In genomic region chr10:84696610-84697009, GRCh38 we compare ENCODE assay signal across 23 cellular contexts.
"Had no signal": no experiment of that assay in that cellular context is flagged by ENCODE, and none has a peak within 500 bp of the region (broad histone marks: within the 10 kb centered on the region; RNA-seq: fewer than 3 reads in every experiment).

No MANE protein-coding gene starts in this region.

- H3K27me3 ChIP-seq: gastrocnemius medialis, stomach, tibial artery had no signal

- H3K4me1 ChIP-seq: gastrocnemius medialis, left ventricle myocardium inferior, stomach, tibial artery had no signal

- ATAC-seq: activated CD8-positive, alpha-beta T cell treated with anti-CD3 and anti-CD28 coated beads for 36 hours; activated naive CD8-positive, alpha-beta T cell treated with anti-CD3 and anti-CD28 coated beads, Interleukin-2, amount 50 U/mL, for 24 hours; activated T-cell treated with anti-CD3 and anti-CD28 coated beads, Interleukin-2, amount 50 U/mL, for 4 hours; activated T-helper 17 cell treated with anti-CD3 and anti-CD28 coated beads, Interleukin-2, amount 50 U/mL, for 72 hours; effector memory CD8-positive, alpha-beta T cell; gastrocnemius medialis; naive thymus-derived CD4-positive, alpha-beta T cell; right cardiac atrium; stimulated activated naive B cell treated with anti-CD40 and anti-IgM and Interleukin-4, amounts not matched to agents 10 μg/mL and 1 μg/mL and 100 μg/mL, for 72 hours had no signal

- H3K4me3 ChIP-seq: gastrocnemius medialis, left ventricle myocardium inferior, stomach, tibial artery had no signal

- DNase-seq: activated B cell treated with CpG ODN at 0.5 μM for 24 hours; activated CD4-positive, alpha-beta T cell treated with anti-CD3 and anti-CD28 coated beads, Interleukin-2, amount 50 U/mL, for 1 hour; activated CD8-positive, alpha-beta T cell treated with anti-CD3 and anti-CD28 coated beads for 36 hours; activated naive CD8-positive, alpha-beta T cell treated with anti-CD3 and anti-CD28 coated beads, Interleukin-2, amount 50 U/mL, for 24 hours; activated T-cell treated with anti-CD3 and anti-CD28 coated beads, Interleukin-2, amount 50 U/mL, for 4 hours; amygdala; caudate nucleus; cortex of kidney; effector memory CD8-positive, alpha-beta T cell; erythroblast; gastrocnemius medialis; glutamatergic neuron; left ventricle myocardium inferior; midbrain; naive thymus-derived CD4-positive, alpha-beta T cell; posterior cingulate gyrus; right cardiac atrium; stimulated activated CD4-positive, alpha-beta T cell treated with anti-CD3 and anti-CD28 coated beads, Interleukin-15, amount 100 ng/mL, for 24 hours; stimulated activated CD4-positive, alpha-beta T cell treated with anti-CD3 and anti-CD28 coated beads, Interleukin-2, amount 100 ng/mL, for 24 hours; stimulated activated naive B cell treated with anti-CD40 and anti-IgM and Interleukin-4, amounts not matched to agents 10 μg/mL and 1 μg/mL and 100 μg/mL, for 72 hours; stomach; tibial artery had no signal

- H3K9me3 ChIP-seq: gastrocnemius medialis had no signal

- H3K27ac ChIP-seq: gastrocnemius medialis, left ventricle myocardium inferior, stomach, tibial artery had no signal

- H3K36me3 ChIP-seq: gastrocnemius medialis, left ventricle myocardium inferior, stomach, tibial artery had no signal
